ENCODE assay signal across 8 cellular contexts in genomic region chr19:42255766-42256750, GRCh38. TPM values are rescaled to one million over a fixed set of nuclear protein-coding genes. Genes with fewer than 3 reads are reported as not detected.
A peak's percentile ranks its signal among the peaks of the same experiment; 100 is the strongest.
DNase-seq lines count a peak whose midpoint lies in the region; ATAC-seq and TF ChIP-seq lines count a peak whose summit lies in the region.

No MANE protein-coding gene starts in this region.

- H3K27ac ChIP-seq in skeletal muscle tissue (ENCODE audit: low read depth, low read length), result peak overlapping the region; percentile 88

- H3K27me3 Mint-ChIP-seq in MCF 10A (ENCODE audit: insufficient read depth, unreplicated experiment), result no peaks in the 10 kb centered on the region

- H3K27me3 ChIP-seq in skeletal muscle tissue (ENCODE audit: control insufficient read depth in 3 of 3, insufficient read depth in 3 of 3, low read length in 3 of 3), result peaks cover 0 to 33% (median 18%) of the 10 kb centered on the region in 3 donors

- H3K4me3 Mint-ChIP-seq in MCF 10A (ENCODE audit: unreplicated experiment), result peak overlapping the region; percentile 85

- H3K9ac ChIP-seq in skeletal muscle tissue (ENCODE audit: low read depth in 1 of 3, low read length in 3 of 3), result peak overlapping the region; percentile 70 to 79 (median 74)

- CTCF ChIA-PET in MCF 10A (lab: Yijun Ruan, JAX), result interaction anchor here (0.6 to 1.9 kb wide), 4 partner anchors 10 to 39 kb away, joined by 3 to 13 read pairs (median 4); no protein-coding TSS in a partner anchor

- H3K9me3 ChIP-seq in skeletal muscle tissue (ENCODE audit: control insufficient read depth in 3 of 3, low read length in 3 of 3), result no peaks in the 10 kb centered on the region

- peak overlapping the region; percentile 63 to 75 (median 69) for H3K4me3 ChIP-seq in skeletal muscle tissue (ENCODE audit: low read length in 3 of 3)

- intact Hi-C loops in MCF 10A (cut with micrococcal nuclease), result loop anchor here (2.0 kb wide), 1 partner anchor 13 kb away; the partner anchor contains the start of gene CIC

- H3K36me3 Mint-ChIP-seq in MCF 10A (ENCODE audit: insufficient read depth, unreplicated experiment), result no peaks in the 10 kb centered on the region

- ATAC-seq in HG03097 (IDR thresholded peaks at IDR 0.05; ENCODE audit: low FRiP score, unreplicated experiment), result no peak
- ATAC-seq in HG02884 (IDR thresholded peaks at IDR 0.05; ENCODE audit: unreplicated experiment), result no peak

- H3K4me1 ChIP-seq in skeletal muscle tissue (ENCODE audit: control insufficient read depth in 3 of 3, insufficient read depth in 3 of 3, low read length in 3 of 3), result peaks cover 18 to 30% (median 24%) of the 10 kb centered on the region in 3 donors

- H3K9me3 Mint-ChIP-seq in MCF 10A (ENCODE audit: unreplicated experiment), result no peaks in the 10 kb centered on the region

- H3K27ac Mint-ChIP-seq in MCF 10A (ENCODE audit: low read depth, unreplicated experiment), result peak overlapping the region; percentile 35

- BruUV-seq in MCF 10A (replicated peaks; lab: Mats Ljungman, UMichigan), result no TSS peak

- DNase-seq in NCI-H510A treated with DMSO at 0.1 percent for 48 hours (lab: John Stamatoyannopoulos, UW), result peak; percentile 40
- no peak for DNase-seq in NCI-H510A (lab: John Stamatoyannopoulos, UW)
- DNase-seq in NCI-H2227 treated with DMSO at 0.1 percent for 48 hours (lab: John Stamatoyannopoulos, UW), result peak; percentile 87
- peak; percentile 60 for DNase-seq in MCF 10A (ENCODE audit: unreplicated experiment)
- peak; percentile 35 for DNase-seq in iPS-NIHi7 (ENCODE audit: extremely low spot score)

- TF ChIP-seq CTCF in MCF 10A (IDR thresholded peaks at IDR 0.05; ENCODE audit: unreplicated experiment), result no peak

- POLR2A ChIA-PET in MCF 10A (lab: Yijun Ruan, JAX), result interaction anchor here (1.0 to 2.0 kb wide), 6 partner anchors 9 to 46 kb away, joined by 3 to 22 read pairs (median 10); partner anchors contain the start of genes CIC, GSK3A and PAFAH1B3

- peaks cover 22% of the 10 kb centered on the region for H3K4me1 Mint-ChIP-seq in MCF 10A (ENCODE audit: insufficient read depth, unreplicated experiment)

- H3K36me3 ChIP-seq in skeletal muscle tissue (ENCODE audit: control insufficient read depth in 3 of 3, insufficient read depth in 3 of 3, low read length in 3 of 3), result no peaks in the 10 kb centered on the region

RNA-seq across cellular contexts. Expression of gene ERF, which starts 1.1 kb away (rescaled TPM):
- 27.8 and 35.1 TPM in 2 replicates for total RNA-seq in MCF 10A (2022)
- 12.0 TPM for total RNA-seq in skeletal muscle tissue

RNA-seq across cellular contexts. Expression of gene CIC, which starts 13.0 kb away (rescaled TPM):
- total RNA-seq in MCF 10A (2022), result 66.9 and 67.9 TPM in 2 replicates
- total RNA-seq in skeletal muscle tissue, result 10.4 TPM

RNA-seq across cellular contexts. Expression of gene GSK3A, which starts 13.7 kb away (rescaled TPM):
- total RNA-seq in MCF 10A (2022) (53.5 and 54.5 TPM in 2 replicates), skeletal muscle tissue (5.2 TPM)

RNA-seq across cellular contexts. Expression of gene ZNF526, which starts 35.9 kb away (rescaled TPM):
- total RNA-seq in MCF 10A (2022), result 11.5 and 12.3 TPM in 2 replicates
- 7.8 TPM for total RNA-seq in skeletal muscle tissue

RNA-seq across cellular contexts. Expression of gene DEDD2, which starts 38.6 kb away (rescaled TPM):
- total RNA-seq in MCF 10A (2022), result 28.5 and 31.2 TPM in 2 replicates
- 21.4 TPM for total RNA-seq in skeletal muscle tissue
